Comparison of ENCODE assay signal across 8 cellular contexts in genomic region chr17:64128787-64129514, GRCh38. TPM values are rescaled to one million over a fixed set of nuclear protein-coding genes. Genes with fewer than 3 reads are reported as not detected.
DNase-seq lines count a peak whose midpoint lies in the region; ATAC-seq and TF ChIP-seq lines count a peak whose summit lies in the region.

No MANE protein-coding gene starts in this region.

- no peak overlapping the region for H4K5ac ChIP-seq in mesendoderm (ENCODE audit: low read length)

- peak overlapping the region; percentile 21; the same call in 1 of the 2 replicates for H2AFZ ChIP-seq in PC-3 (ENCODE audit: low read length)

- H3K4me1 ChIP-seq in PC-3 (ENCODE audit: insufficient read depth, low read length) (peaks cover 24% of the 10 kb centered on the region), mesendoderm (ENCODE audit: control insufficient read depth, low read depth, low read length) (peaks cover 7% of the 10 kb centered on the region)

- peak overlapping the region; percentile 88 for H3K9ac ChIP-seq in PC-3 (ENCODE audit: low read length)
- peak overlapping the region; percentile 82 for H3K9ac ChIP-seq in mesendoderm (ENCODE audit: low read length)

- H3K79me2 ChIP-seq in PC-3 (ENCODE audit: low read length) (peaks cover 55% of the 10 kb centered on the region), mesendoderm (ENCODE audit: control insufficient read depth, insufficient read depth, low read length) (no peaks in the 10 kb centered on the region)

- intact Hi-C loops in PC-3 (cut with micrococcal nuclease): no loop called here

- no peak overlapping the region for H2BK120ac ChIP-seq in mesendoderm (ENCODE audit: low read depth, low read length)

- peak; percentile 51 for DNase-seq in activated CD8-positive, alpha-beta memory T cell treated with anti-CD3 and anti-CD28 coated beads for 24 hours
- no peak for DNase-seq in activated CD8-positive, alpha-beta memory T cell treated with anti-CD3 and anti-CD28 coated beads, Interleukin-2, amount 50 U/mL, for 4 hours
- DNase-seq in PC-3 (peak; percentile 59), choroid plexus epithelial cell (ENCODE audit: low read depth) (peak; percentile 50), mesendoderm (peak; percentile 42), GM19238 (ENCODE audit: insufficient read length, low spot score) (no peak)

- H3K4ac ChIP-seq in mesendoderm (ENCODE audit: low read depth, low read length): no peak overlapping the region

- H2AK5ac ChIP-seq in mesendoderm (ENCODE audit: low read length): no peak overlapping the region

- peak overlapping the region; percentile 89 for H3K56ac ChIP-seq in mesendoderm (ENCODE audit: low read length)

- CTCF ChIA-PET in PC-3 (lab: Charles Lee): interaction anchor here (1.0 kb wide), 1 partner anchor 65 kb away, joined by 3 read pairs; no protein-coding TSS in a partner anchor

- peaks cover 41% of the 10 kb centered on the region for H4K20me1 ChIP-seq in PC-3 (ENCODE audit: low read length)

- TF ChIP-seq CTCF in PC-3 (conservative IDR thresholded peaks at IDR 0.05; ENCODE audit: low read depth, low read length) (no peak), choroid plexus epithelial cell (conservative IDR thresholded peaks at IDR 0.05; ENCODE audit: low read depth, low read length) (no peak)

- no peaks in the 10 kb centered on the region for H3F3A ChIP-seq in PC-3 (ENCODE audit: low read length, unreplicated experiment)

- H3K4me3 ChIP-seq in PC-3 (ENCODE audit: low read length) (peak overlapping the region; percentile 92), choroid plexus epithelial cell (ENCODE audit: low read depth, low read length) (peak overlapping the region; percentile 75), mesendoderm (ENCODE audit: low read length) (peak overlapping the region; percentile 70)

- H3K27me3 ChIP-seq in PC-3 (ENCODE audit: low read length): no peaks in the 10 kb centered on the region
- no peaks in the 10 kb centered on the region for H3K27me3 ChIP-seq in mesendoderm (ENCODE audit: insufficient read depth, low read length, poor library complexity)

- no peaks in the 10 kb centered on the region for H3K9me2 ChIP-seq in PC-3 (replicated peaks; ENCODE audit: low read length)

- no CpG with 5 or more reads among the region's 15 CpGs for WGBS in mesendoderm (ENCODE audit: extremely low coverage, insufficient coverage, low lambda C conversion rate)

- ATAC-seq in PC-3 (peak; percentile 26), HG02798 (IDR thresholded peaks at IDR 0.05; ENCODE audit: poor library complexity, unreplicated experiment) (no peak), GM21447 (IDR thresholded peaks at IDR 0.05; ENCODE audit: unreplicated experiment) (no peak)

- no peaks in the 10 kb centered on the region for H3K9me3 ChIP-seq in PC-3 (ENCODE audit: low read length)

- no peaks in the 10 kb centered on the region for H3K36me3 ChIP-seq in PC-3 (ENCODE audit: low read depth, low read length)
- no peaks in the 10 kb centered on the region for H3K36me3 ChIP-seq in mesendoderm (ENCODE audit: control insufficient read depth, insufficient read depth, low read length)

- H2BK15ac ChIP-seq in mesendoderm (replicated peaks; ENCODE audit: low read depth): no peak overlapping the region

- no peak overlapping the region for H2BK5ac ChIP-seq in mesendoderm (ENCODE audit: low read length)

- H3K18ac ChIP-seq in mesendoderm (ENCODE audit: low read length): no peak overlapping the region

- H3K79me1 ChIP-seq in mesendoderm (ENCODE audit: low read length): no peaks in the 10 kb centered on the region

- H3K4me2 ChIP-seq in PC-3 (ENCODE audit: low read length) (peak overlapping the region; percentile 82), mesendoderm (ENCODE audit: low read length) (peak overlapping the region; percentile 61)

- POLR2A ChIA-PET in PC-3 (lab: Charles Lee; ENCODE audit: unreplicated experiment): interaction anchor here (0.6 to 0.7 kb wide), 4 partner anchors 8 to 1489 kb away, joined by 3 to 19 read pairs (median 3); no protein-coding TSS in a partner anchor

- H3K27ac ChIP-seq in PC-3 (ENCODE audit: low read length) (peak overlapping the region; percentile 47), mesendoderm (ENCODE audit: low read depth, low read length) (no peak overlapping the region)

- no TSS peak for BruUV-seq in PC-3 (replicated peaks; lab: Mats Ljungman, UMichigan)

- no peak overlapping the region for H3K23ac ChIP-seq in mesendoderm (ENCODE audit: low read length)

- H4K8ac ChIP-seq in mesendoderm (ENCODE audit: low read depth, low read length): no peak overlapping the region

RNA-seq across cellular contexts. Expression of gene ERN1, which starts 1.0 kb away (rescaled TPM):
- total RNA-seq in PC-3 (2014; rRNA removed): 13.5 and 17.9 TPM in 2 replicates
- polyA plus RNA-seq in mesendoderm (2013, experiment 1 of 2): 3.3 TPM
- polyA plus RNA-seq in mesendoderm (2013, experiment 2 of 2): 2.9 TPM

Comparison
In these comparisons a context has a peak if more than half of its experiments do, and no peak if none do; other contexts are left out.
1. DNase-seq: peak in activated CD8-positive, alpha-beta memory T cell treated with anti-CD3 and anti-CD28 coated beads for 24 hours (single experiment), PC-3 (single experiment), choroid plexus epithelial cell (single experiment) and mesendoderm (single experiment); none in activated CD8-positive, alpha-beta memory T cell treated with anti-CD3 and anti-CD28 coated beads, Interleukin-2, amount 50 U/mL, for 4 hours (single experiment) and GM19238 (single experiment).
2. Peak in every context shown above with its lines, with median percentiles within 50 percentile points of each other: H3K4me3 ChIP-seq.